Comparison of ENCODE assay signal across 27 cellular contexts in the genomic region with DNA sequence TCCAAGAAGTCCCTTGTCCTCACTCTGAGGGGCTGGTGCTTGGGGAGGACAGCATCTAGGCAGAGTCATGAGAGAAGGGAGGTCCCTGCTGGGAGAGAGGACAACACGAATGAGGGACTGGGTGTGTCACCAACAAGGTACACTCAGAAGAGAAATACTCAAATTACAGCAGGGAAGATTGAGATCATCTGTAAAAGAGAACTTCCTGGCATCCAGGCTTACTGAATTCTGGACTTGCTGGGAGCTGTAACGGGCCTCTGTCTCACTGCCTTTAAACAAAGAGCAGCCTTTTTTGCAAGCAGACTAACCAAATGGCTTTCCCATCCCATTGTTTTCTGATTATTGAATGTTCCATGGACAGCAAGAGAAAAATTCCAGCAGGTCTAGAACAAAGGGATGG.
DNase-seq lines count a peak whose midpoint lies in the region; TF ChIP-seq lines count a peak whose summit lies in the region.
"Had no signal": no experiment of that assay in that cellular context is flagged by ENCODE, and none has a peak within 500 bp of the region (broad histone marks: within the 10 kb centered on the region; RNA-seq: fewer than 3 reads in every experiment).

No MANE protein-coding gene starts in this region.

- H3K4me1 Mint-ChIP-seq in neural progenitor cell: peaks cover 23% of the 10 kb centered on the region
- H3K4me1 Mint-ChIP-seq: B cell; stimulated activated memory B cell treated with anti-CD40 and anti-IgM and Interleukin-4, amounts not matched to agents 10 μg/mL and 1 μg/mL and 100 μg/mL, for 72 hours had no signal

- no peaks in the 10 kb centered on the region for H3K9me3 Mint-ChIP-seq in neural progenitor cell
- H3K9me3 Mint-ChIP-seq: activated CD8-positive, alpha-beta T cell treated with anti-CD3 and anti-CD28 coated beads for 36 hours; brain; endodermal cell; nephron progenitor cell; stimulated activated memory B cell treated with anti-CD40 and anti-IgM and Interleukin-4, amounts not matched to agents 10 μg/mL and 1 μg/mL and 100 μg/mL, for 72 hours had no signal

- H3K79me2 ChIP-seq in neural progenitor cell (ENCODE audit: low read depth): no peaks in the 10 kb centered on the region

- no peaks in the 10 kb centered on the region for H4K20me1 ChIP-seq in neural progenitor cell (ENCODE audit: low read depth)

- DNase-seq in NCI-H1694 treated with DMSO at 0.1 percent for 48 hours (lab: John Stamatoyannopoulos, UW): peak; percentile 31
- DNase-seq in NCI-H1694 (lab: John Stamatoyannopoulos, UW): no peak
- DNase-seq in AG08395 (ENCODE audit: low spot score): peak; percentile 32
- peak in 1 of 2 experiments; percentile 27 for DNase-seq in SJSA1 (ENCODE audit: low read depth in 1 of 2, low spot score in 2 of 2)
- DNase-seq in neural progenitor cell (ENCODE audit: low spot score): no peak
- no peak for DNase-seq in NCI-H446 treated with DMSO at 0.1 percent for 48 hours (lab: John Stamatoyannopoulos, UW)
- no peak for DNase-seq in cerebellum (ENCODE audit: low spot score)
- no peak for DNase-seq in T-helper 9 cell
- DNase-seq: 8988T; activated CD8-positive, alpha-beta T cell treated with anti-CD3 and anti-CD28 coated beads for 36 hours; colonic mucosa; DMS53; endodermal cell; GDM1; islet precursor cell; NCI-H1092 treated with DMSO at 0.1 percent for 48 hours; NCI-H526 treated with DMSO at 0.1 percent for 48 hours; nephron progenitor cell; pancreas; T1000 had no signal

- H3F3A ChIP-seq in neural progenitor cell (ENCODE audit: low read depth): peaks cover 19% of the 10 kb centered on the region

- H3K9me3 ChIP-seq in SJSA1 (replicated peaks) (no peaks in the 10 kb centered on the region), neural progenitor cell (ENCODE audit: low read depth) (no peaks in the 10 kb centered on the region)
- H3K9me3 ChIP-seq: adrenal gland, colonic mucosa, esophagus muscularis mucosa, pancreas, right atrium auricular region had no signal

- peaks cover 24% of the 10 kb centered on the region for H3K4me1 ChIP-seq in SJSA1 (replicated peaks)
- H3K4me1 ChIP-seq in neural progenitor cell: peaks cover 31% of the 10 kb centered on the region
- H3K4me1 ChIP-seq: colonic mucosa had no signal

- H3K4me2 ChIP-seq in neural progenitor cell: peak overlapping the region; percentile 33

- H3K4me3 ChIP-seq in SJSA1: no peak overlapping the region
- H3K4me3 ChIP-seq in neural progenitor cell: no peak overlapping the region
- H3K4me3 ChIP-seq: adrenal gland, colonic mucosa, esophagus muscularis mucosa, pancreas, right atrium auricular region had no signal

- 0 out of 2 replicates have a peak overlapping the region, but pooled peaks have one; percentile 8 for H3K27ac ChIP-seq in SJSA1
- H3K27ac ChIP-seq in neural progenitor cell: no peak overlapping the region
- H3K27ac ChIP-seq: adrenal gland, colonic mucosa, esophagus muscularis mucosa, pancreas, right atrium auricular region had no signal

- H2AFZ ChIP-seq in neural progenitor cell (replicated peaks): no peak overlapping the region

- no peaks in the 10 kb centered on the region for H3K27me3 ChIP-seq in SJSA1 (replicated peaks)
- H3K27me3 ChIP-seq in neural progenitor cell: no peaks in the 10 kb centered on the region
- H3K27me3 ChIP-seq: adrenal gland, colonic mucosa, esophagus muscularis mucosa, pancreas, right atrium auricular region had no signal

- no peak overlapping the region for H3K27ac Mint-ChIP-seq in neural progenitor cell
- H3K27ac Mint-ChIP-seq: activated CD8-positive, alpha-beta T cell treated with anti-CD3 and anti-CD28 coated beads for 36 hours; B cell; endodermal cell; nephron progenitor cell; stimulated activated memory B cell treated with anti-CD40 and anti-IgM and Interleukin-4, amounts not matched to agents 10 μg/mL and 1 μg/mL and 100 μg/mL, for 72 hours; WTC11 had no signal

- H3K4me3 Mint-ChIP-seq in neural progenitor cell: no peak overlapping the region
- H3K4me3 Mint-ChIP-seq: activated CD8-positive, alpha-beta T cell treated with anti-CD3 and anti-CD28 coated beads for 36 hours; B cell; brain; endodermal cell; nephron progenitor cell; stimulated activated memory B cell treated with anti-CD40 and anti-IgM and Interleukin-4, amounts not matched to agents 10 μg/mL and 1 μg/mL and 100 μg/mL, for 72 hours; WTC11 had no signal

- no peak overlapping the region for H3K9ac ChIP-seq in neural progenitor cell

- no peaks in the 10 kb centered on the region for H3K36me3 Mint-ChIP-seq in neural progenitor cell
- H3K36me3 Mint-ChIP-seq: brain; stimulated activated memory B cell treated with anti-CD40 and anti-IgM and Interleukin-4, amounts not matched to agents 10 μg/mL and 1 μg/mL and 100 μg/mL, for 72 hours; WTC11 had no signal

- no peaks in the 10 kb centered on the region for H3K27me3 Mint-ChIP-seq in neural progenitor cell (ENCODE audit: insufficient read depth, low read depth)
- H3K27me3 Mint-ChIP-seq: activated CD8-positive, alpha-beta T cell treated with anti-CD3 and anti-CD28 coated beads for 36 hours; stimulated activated memory B cell treated with anti-CD40 and anti-IgM and Interleukin-4, amounts not matched to agents 10 μg/mL and 1 μg/mL and 100 μg/mL, for 72 hours had no signal

- TF ChIP-seq CTCF in neural progenitor cell (IDR thresholded peaks at IDR 0.05): no peak

- H3K36me3 ChIP-seq in SJSA1 (no peaks in the 10 kb centered on the region), neural progenitor cell (no peaks in the 10 kb centered on the region)
- H3K36me3 ChIP-seq: adrenal gland, colonic mucosa, esophagus muscularis mucosa, pancreas, right atrium auricular region had no signal

Comparison
In these comparisons a context has a peak if more than half of its experiments do, and no peak if none do; other contexts are left out.
1. DNase-seq: peak in NCI-H1694 treated with DMSO at 0.1 percent for 48 hours (single experiment) and AG08395 (single experiment); none in NCI-H1694 (single experiment), neural progenitor cell (single experiment), NCI-H446 treated with DMSO at 0.1 percent for 48 hours (single experiment), cerebellum (single experiment) and T-helper 9 cell (single experiment).